Comparison of ENCODE assay signal across 11 cellular contexts in the genomic region with DNA sequence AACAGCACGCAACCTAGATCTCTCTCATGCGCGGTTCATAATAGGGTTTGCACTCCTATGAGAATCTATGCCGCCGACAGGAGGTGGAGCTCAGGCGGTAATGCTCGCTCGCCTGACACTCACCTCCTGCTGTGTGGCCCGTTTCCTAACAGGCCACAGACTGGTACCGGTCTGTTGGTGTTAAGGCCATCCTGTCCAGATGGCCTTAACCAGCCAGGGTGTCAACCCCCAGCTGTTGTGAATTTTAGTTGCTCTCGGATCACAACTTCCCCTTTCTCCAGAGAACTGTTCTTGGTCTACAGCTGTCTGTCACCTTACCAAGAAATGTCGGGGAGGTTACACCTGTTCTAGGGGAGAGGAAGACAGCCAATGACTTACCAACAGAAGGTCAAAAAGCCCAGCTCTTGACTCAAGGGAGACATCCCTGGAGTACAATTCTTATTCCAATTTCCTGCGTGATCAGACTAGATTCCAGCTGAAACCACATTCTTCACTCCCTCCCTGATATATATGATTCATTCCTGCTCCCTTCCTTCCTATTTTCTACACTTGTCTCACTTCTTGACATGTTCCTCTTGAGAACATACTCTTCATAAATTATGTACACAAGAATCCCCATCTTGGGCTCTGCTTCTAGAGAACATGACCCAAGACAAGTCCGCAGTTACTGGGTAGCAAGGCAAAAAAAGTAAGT. TPM values are rescaled to one million over a fixed set of nuclear protein-coding genes. Genes with fewer than 3 reads are reported as not detected.
DNase-seq lines count a peak whose midpoint lies in the region; ATAC-seq, FAIRE-seq and TF ChIP-seq lines count a peak whose summit lies in the region.
"Had no signal": no experiment of that assay in that cellular context is flagged by ENCODE, and none has a peak within 500 bp of the region (broad histone marks: within the 10 kb centered on the region; RNA-seq: fewer than 3 reads in every experiment).

No MANE protein-coding gene starts in this region.

- no peak for FAIRE-seq in astrocyte (lab: Jason Lieb, UNC)
- FAIRE-seq: endometrium had no signal

- no peak overlapping the region for H3K27ac Mint-ChIP-seq in astrocyte (ENCODE audit: unreplicated experiment)

- H3K79me2 ChIP-seq in astrocyte (ENCODE audit: insufficient read depth, low read length) = no peaks in the 10 kb centered on the region

- peaks cover 2% of the 10 kb centered on the region for H3K4me1 Mint-ChIP-seq in astrocyte (ENCODE audit: low read depth, unreplicated experiment)

- H3K36me3 ChIP-seq in astrocyte (ENCODE audit: insufficient read depth, low read length) = no peaks in the 10 kb centered on the region
- H3K36me3 ChIP-seq: BE2C had no signal

- no peaks in the 10 kb centered on the region for H3K9me3 Mint-ChIP-seq in astrocyte (ENCODE audit: unreplicated experiment)

- peak; percentile 61 for ATAC-seq in GM19468 (IDR thresholded peaks at IDR 0.05; ENCODE audit: extremely low read depth, unreplicated experiment)
- ATAC-seq in HG03342 (IDR thresholded peaks at IDR 0.05; ENCODE audit: unreplicated experiment) = peak; percentile 95
- ATAC-seq in GM18519 (IDR thresholded peaks at IDR 0.05; ENCODE audit: low FRiP score, unreplicated experiment) = no peak

- peaks cover 5% of the 10 kb centered on the region for H3K27me3 Mint-ChIP-seq in astrocyte (ENCODE audit: low read depth, unreplicated experiment)

- H2AFZ ChIP-seq in astrocyte (ENCODE audit: low read depth, low read length) = no peak overlapping the region

- H3K9me3 ChIP-seq in astrocyte (ENCODE audit: insufficient read depth, low read depth, low read length) = no peaks in the 10 kb centered on the region
- H3K9me3 ChIP-seq: BE2C had no signal

- no peak overlapping the region for H3K4me2 ChIP-seq in astrocyte (ENCODE audit: low read length)

- H4K20me1 ChIP-seq in astrocyte (ENCODE audit: insufficient read depth, low read length) = no peaks in the 10 kb centered on the region

- H3K27ac ChIP-seq in astrocyte (ENCODE audit: low read depth, low read length) = no peak overlapping the region

- H3K27me3 ChIP-seq in astrocyte (ENCODE audit: insufficient read depth, low read length) = no peaks in the 10 kb centered on the region
- H3K27me3 ChIP-seq: BE2C had no signal

- H3K4me3 Mint-ChIP-seq in astrocyte (ENCODE audit: unreplicated experiment) = no peak overlapping the region

- no peak overlapping the region for H3K4me3 ChIP-seq in astrocyte (ENCODE audit: insufficient read depth, low read depth, low read length)

- no peaks in the 10 kb centered on the region for H3K4me1 ChIP-seq in astrocyte (ENCODE audit: insufficient read depth, low read length)
- H3K4me1 ChIP-seq: BE2C had no signal

- H3K9ac ChIP-seq in astrocyte (ENCODE audit: low read length) = no peak overlapping the region

- DNase-seq in GDM1 (lab: John Stamatoyannopoulos, UW) = peak; percentile 79
- DNase-seq in astrocyte (ENCODE audit: low read depth) = peak; percentile 53
- DNase-seq in GOT3 (lab: John Stamatoyannopoulos, UW) = no peak
- no peak for DNase-seq in activated naive CD4-positive, alpha-beta T cell treated with Interleukin-2 at 50 U/mL for 16 hours
- DNase-seq in A172 (ENCODE audit: low spot score) = no peak
- DNase-seq: BE2C, mesendoderm had no signal

- no peaks in the 10 kb centered on the region for H3K36me3 Mint-ChIP-seq in astrocyte (ENCODE audit: low read depth, unreplicated experiment)

- no peak for TF ChIP-seq CTCF in astrocyte (IDR thresholded peaks at IDR 0.05; ENCODE audit: insufficient read depth, low read depth, low read length)

RNA-seq across cellular contexts. Expression of gene DNAAF9, which starts 23.1 kb away (rescaled TPM):
- total RNA-seq in astrocyte = 17.6 and 18.6 TPM in 2 replicates
- 2.1 and 2.8 TPM in 2 replicates for total RNA-seq in A172 (2014; rRNA removed; shearing (Covaris generic))

RNA-seq across cellular contexts. Expression of gene ATRN, which starts 40.3 kb away (rescaled TPM):
- total RNA-seq in astrocyte = 33.8 and 35.5 TPM in 2 replicates
- 22.4 and 28.5 TPM in 2 replicates for total RNA-seq in A172 (2014; rRNA removed; shearing (Covaris generic))

Comparison
In these comparisons a context has a peak if more than half of its experiments do, and no peak if none do; other contexts are left out.
1. DNase-seq: peak in GDM1 (single experiment) and astrocyte (single experiment); none in GOT3 (single experiment), activated naive CD4-positive, alpha-beta T cell treated with Interleukin-2 at 50 U/mL for 16 hours (single experiment) and A172 (single experiment).